Comparison of ENCODE assay signal across 17 cellular contexts in genomic region chr3:52593103-52593502, GRCh38.
"Had no signal": no experiment of that assay in that cellular context is flagged by ENCODE, and none has a peak within 500 bp of the region (broad histone marks: within the 10 kb centered on the region; RNA-seq: fewer than 3 reads in every experiment).

No MANE protein-coding gene starts in this region.

- H3K27me3 Mint-ChIP-seq: activated CD4-positive, alpha-beta T cell treated with anti-CD3 and anti-CD28 coated beads, Interleukin-2, amount 10 ng/mL, durations not matched to agents 7 days and 5 days; activated naive CD8-positive, alpha-beta T cell treated with anti-CD3 and anti-CD28 coated beads, Interleukin-2, amount 10 ng/mL, durations not matched to agents 7 days and 5 days; activated T-cell treated with anti-CD3 and anti-CD28 coated beads, Interleukin-2, amount 50 U/mL, for 24 hours; naive B cell; stimulated activated naive CD8-positive, alpha-beta T cell treated with anti-CD3 and anti-CD28 coated beads, Interleukin-15, Interleukin-2, amounts not matched to agents 100 ng/mL and 50 ng/mL, for 24 hours had no signal

- ATAC-seq: activated CD4-positive, CD25-positive, alpha-beta regulatory T cell treated with anti-CD3 and anti-CD28 coated beads, Interleukin-2, amount 50 U/mL, for 24 hours; activated CD8-positive, alpha-beta T cell treated with anti-CD3 and anti-CD28 coated beads, Interleukin-2, amount 10 ng/mL, durations not matched to agents 7 days and 5 days had no signal

- H3K4me3 Mint-ChIP-seq: activated CD4-positive, alpha-beta T cell treated with anti-CD3 and anti-CD28 coated beads, Interleukin-2, amount 10 ng/mL, durations not matched to agents 7 days and 5 days; activated CD8-positive, alpha-beta T cell treated with anti-CD3 and anti-CD28 coated beads, Interleukin-2, amount 10 ng/mL, durations not matched to agents 7 days and 5 days; activated naive CD4-positive, alpha-beta T cell treated with anti-CD3 and anti-CD28 coated beads for 36 hours; activated naive CD8-positive, alpha-beta T cell treated with anti-CD3 and anti-CD28 coated beads, Interleukin-2, amount 10 ng/mL, durations not matched to agents 7 days and 5 days; activated T-cell treated with anti-CD3 and anti-CD28 coated beads, Interleukin-2, amount 50 U/mL, for 24 hours; naive B cell; stimulated activated naive CD8-positive, alpha-beta T cell treated with anti-CD3 and anti-CD28 coated beads, Interleukin-15, Interleukin-2, amounts not matched to agents 100 ng/mL and 50 ng/mL, for 24 hours; T-helper 1 cell treated with Interleukin-12 subunit alpha and Interleukin-12 subunit beta and Interleukin-4 antibody, amounts not matched to agents 30 μg/mL and 1 μg/mL, for 36 hours had no signal

- H3K4me3 ChIP-seq: coronary artery, esophagus muscularis mucosa, tibial artery had no signal

- H3K27ac ChIP-seq: coronary artery, esophagus muscularis mucosa, tibial artery had no signal

- H3K4me1 Mint-ChIP-seq: activated CD4-positive, alpha-beta T cell treated with anti-CD3 and anti-CD28 coated beads, Interleukin-2, amount 10 ng/mL, durations not matched to agents 7 days and 5 days; activated naive CD8-positive, alpha-beta T cell treated with anti-CD3 and anti-CD28 coated beads, Interleukin-2, amount 10 ng/mL, durations not matched to agents 7 days and 5 days; naive B cell had no signal

- H3K4me1 ChIP-seq: tibial artery had no signal

- H3K9me3 ChIP-seq: esophagus muscularis mucosa, tibial artery had no signal

- H3K9me3 Mint-ChIP-seq: activated naive CD4-positive, alpha-beta T cell treated with anti-CD3 and anti-CD28 coated beads for 36 hours; activated naive CD8-positive, alpha-beta T cell treated with anti-CD3 and anti-CD28 coated beads, Interleukin-2, amount 10 ng/mL, durations not matched to agents 7 days and 5 days; activated T-cell treated with anti-CD3 and anti-CD28 coated beads, Interleukin-2, amount 50 U/mL, for 24 hours; naive B cell; stimulated activated naive CD8-positive, alpha-beta T cell treated with anti-CD3 and anti-CD28 coated beads, Interleukin-15, Interleukin-2, amounts not matched to agents 100 ng/mL and 50 ng/mL, for 24 hours; T-helper 1 cell treated with Interleukin-12 subunit alpha and Interleukin-12 subunit beta and Interleukin-4 antibody, amounts not matched to agents 30 μg/mL and 1 μg/mL, for 36 hours had no signal

- DNase-seq: activated CD4-positive, alpha-beta T cell treated with anti-CD3 and anti-CD28 coated beads, Interleukin-2, amount 10 ng/mL, durations not matched to agents 7 days and 5 days; activated CD8-positive, alpha-beta T cell treated with anti-CD3 and anti-CD28 coated beads, Interleukin-2, amount 10 ng/mL, durations not matched to agents 7 days and 5 days; activated effector memory CD4-positive, alpha-beta T cell treated with Interleukin-2 at 50 U/mL for 16 hours; activated naive CD4-positive, alpha-beta T cell treated with anti-CD3 and anti-CD28 coated beads for 36 hours; activated naive CD8-positive, alpha-beta T cell treated with anti-CD3 and anti-CD28 coated beads, Interleukin-2, amount 10 ng/mL, durations not matched to agents 7 days and 5 days; activated T-cell treated with anti-CD3 and anti-CD28 coated beads, Interleukin-2, amount 50 U/mL, for 24 hours; mesendoderm; naive B cell; occipital lobe; retina; stimulated activated CD4-positive, alpha-beta T cell treated with anti-CD3 and anti-CD28 coated beads, Interleukin-4, amount 100 ng/mL, for 24 hours; tibial artery had no signal

- H3K27me3 ChIP-seq: esophagus muscularis mucosa, tibial artery had no signal

- H3K27ac Mint-ChIP-seq: activated CD4-positive, alpha-beta T cell treated with anti-CD3 and anti-CD28 coated beads, Interleukin-2, amount 10 ng/mL, durations not matched to agents 7 days and 5 days; activated CD8-positive, alpha-beta T cell treated with anti-CD3 and anti-CD28 coated beads, Interleukin-2, amount 10 ng/mL, durations not matched to agents 7 days and 5 days; activated naive CD4-positive, alpha-beta T cell treated with anti-CD3 and anti-CD28 coated beads for 36 hours; activated naive CD8-positive, alpha-beta T cell treated with anti-CD3 and anti-CD28 coated beads, Interleukin-2, amount 10 ng/mL, durations not matched to agents 7 days and 5 days; activated T-cell treated with anti-CD3 and anti-CD28 coated beads, Interleukin-2, amount 50 U/mL, for 24 hours; T-helper 1 cell treated with Interleukin-12 subunit alpha and Interleukin-12 subunit beta and Interleukin-4 antibody, amounts not matched to agents 30 μg/mL and 1 μg/mL, for 36 hours had no signal
